16 cellular contexts compared by ENCODE assay signal in the genomic region with DNA sequence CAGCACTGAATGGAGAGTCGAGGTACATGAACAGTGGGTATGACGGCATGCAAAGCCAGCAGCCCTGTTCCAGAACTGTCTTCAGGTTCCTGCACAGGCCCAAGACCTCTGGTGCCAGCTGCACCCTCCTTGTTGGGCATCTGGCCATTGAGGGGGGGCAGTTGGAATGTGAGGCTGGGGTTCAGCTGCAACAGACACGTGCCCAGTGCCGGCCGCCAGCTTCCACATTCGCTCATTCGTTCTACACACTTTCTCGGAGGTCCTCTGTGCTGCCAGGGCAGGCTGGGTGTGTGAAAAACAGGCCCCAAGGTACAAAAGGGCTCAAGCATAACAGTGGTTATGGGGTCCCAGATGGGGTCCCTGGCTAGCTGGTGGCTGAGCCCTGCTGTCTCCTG. TPM values are rescaled to one million over a fixed set of nuclear protein-coding genes. Genes with fewer than 3 reads are reported as not detected.
DNase-seq lines count a peak whose midpoint lies in the region; ATAC-seq and TF ChIP-seq lines count a peak whose summit lies in the region.
"Had no signal": no experiment of that assay in that cellular context is flagged by ENCODE, and none has a peak within 500 bp of the region (broad histone marks: within the 10 kb centered on the region; RNA-seq: fewer than 3 reads in every experiment).

No MANE protein-coding gene starts in this region.

- 29 to 43% (median 35%) methylated on average over 8 of the region's 8 CpGs for WGBS in psoas muscle, 3 donors

- no peak overlapping the region for H3K27ac ChIP-seq in GM23338 (ENCODE audit: low read depth)
- no peak overlapping the region for H3K27ac ChIP-seq in psoas muscle
- H3K27ac ChIP-seq: BLaER1 treated with 17β-estradiol and CSF1 and Interleukin-3, amounts not matched to agents 10 nM and 100 nM had no signal

- intact Hi-C loops in psoas muscle (cut with DNase I) = no loop called here

- 0 out of 2 replicates have a peak overlapping the region, but pooled peaks have one; percentile 18 for H2AFZ ChIP-seq in GM23338

- DNase-seq in GM23338 (ENCODE audit: low spot score) = no peak
- DNase-seq in WTC11 (ENCODE audit: low spot score) = peak; percentile 5
- peak; percentile 31 for DNase-seq in left lobe of liver (ENCODE audit: low spot score)
- DNase-seq in osteocyte (ENCODE audit: extremely low spot score, unreplicated experiment) = peak; percentile 49
- no peak for DNase-seq in NCI-H1930 (lab: John Stamatoyannopoulos, UW)
- no peak for DNase-seq in activated T-cell treated with anti-CD3 and anti-CD28 coated beads, Interleukin-2, amount 50 U/mL, for 4 hours
- no peak for DNase-seq in psoas muscle
- DNase-seq in stimulated activated CD4-positive, alpha-beta T cell treated with anti-CD3 and anti-CD28 coated beads, Interleukin-4, amount 100 ng/mL, for 4 hours = no peak
- DNase-seq: GOT3, NCI-H1105 treated with DMSO at 0.1 percent for 48 hours, NCI-H1694 treated with DMSO at 0.1 percent for 48 hours, NCI-H524 treated with DMSO at 0.1 percent for 48 hours, RPMI8226, SHP77 treated with DMSO at 0.1 percent for 48 hours had no signal

- H3K4me3 ChIP-seq in GM23338 (no peak overlapping the region), psoas muscle (no peak overlapping the region)
- H3K4me3 ChIP-seq: BLaER1 treated with 17β-estradiol and CSF1 and Interleukin-3, amounts not matched to agents 10 nM and 100 nM had no signal

- no peaks in the 10 kb centered on the region for H4K20me1 ChIP-seq in GM23338 (replicated peaks; ENCODE audit: insufficient read depth)

- H3K4me1 Mint-ChIP-seq in GM23338 (0 out of 3 replicates have a peak, but pooled peaks cover 6% of the 10 kb centered on the region), WTC11 (no peaks in the 10 kb centered on the region), osteocyte (ENCODE audit: unreplicated experiment) (peaks cover 2% of the 10 kb centered on the region)
- no peaks in the 10 kb centered on the region for H3K4me1 Mint-ChIP-seq in activated T-cell treated with anti-CD3 and anti-CD28 coated beads, Interleukin-2, amount 50 U/mL, for 4 hours (ENCODE audit: low read depth)
- H3K4me1 Mint-ChIP-seq: CD8-positive, alpha-beta memory T cell had no signal

- H3K9me3 Mint-ChIP-seq in GM23338 (peaks cover 29% of the 10 kb centered on the region), WTC11 (peaks cover 28% of the 10 kb centered on the region), osteocyte (ENCODE audit: unreplicated experiment) (peaks cover 12% of the 10 kb centered on the region)
- H3K9me3 Mint-ChIP-seq in activated T-cell treated with anti-CD3 and anti-CD28 coated beads, Interleukin-2, amount 50 U/mL, for 4 hours = peaks cover 7% of the 10 kb centered on the region

- H3K4me3 Mint-ChIP-seq in GM23338 (no peak overlapping the region), WTC11 (no peak overlapping the region), osteocyte (ENCODE audit: unreplicated experiment) (no peak overlapping the region)
- H3K4me3 Mint-ChIP-seq in activated T-cell treated with anti-CD3 and anti-CD28 coated beads, Interleukin-2, amount 50 U/mL, for 4 hours = no peak overlapping the region
- H3K4me3 Mint-ChIP-seq: CD8-positive, alpha-beta memory T cell had no signal

- H3K4me1 ChIP-seq in GM23338 (ENCODE audit: insufficient read depth) = no peaks in the 10 kb centered on the region
- H3K4me1 ChIP-seq in psoas muscle = no peaks in the 10 kb centered on the region

- CTCF ChIA-PET in WTC11 (lab: Charles Lee) = interaction anchor here (1.0 kb wide), 1 partner anchor 24 kb away, joined by 6 read pairs; no protein-coding TSS in a partner anchor

- H3K36me3 ChIP-seq in GM23338 (ENCODE audit: insufficient read depth) (no peaks in the 10 kb centered on the region), psoas muscle (ENCODE audit: insufficient read depth in 1 of 2, low read depth in 1 of 2) (no peaks in the 10 kb centered on the region)
- H3K36me3 ChIP-seq: BLaER1 treated with 17β-estradiol and CSF1 and Interleukin-3, amounts not matched to agents 10 nM and 100 nM had no signal

- no peaks in the 10 kb centered on the region for H3K9me2 ChIP-seq in GM23338 (ENCODE audit: insufficient read depth)

- H3K36me3 Mint-ChIP-seq in GM23338 (ENCODE audit: low read depth) (no peaks in the 10 kb centered on the region), WTC11 (peaks cover 9% of the 10 kb centered on the region; the same call in 1 of the 2 replicates), osteocyte (ENCODE audit: unreplicated experiment) (no peaks in the 10 kb centered on the region)
- H3K36me3 Mint-ChIP-seq in activated T-cell treated with anti-CD3 and anti-CD28 coated beads, Interleukin-2, amount 50 U/mL, for 4 hours (ENCODE audit: insufficient read depth) = no peaks in the 10 kb centered on the region
- H3K36me3 Mint-ChIP-seq: CD8-positive, alpha-beta memory T cell had no signal

- no peaks in the 10 kb centered on the region for H3K79me2 ChIP-seq in GM23338 (replicated peaks; ENCODE audit: insufficient read depth)

- H3K27me3 ChIP-seq in GM23338 (ENCODE audit: insufficient read depth) (no peaks in the 10 kb centered on the region), psoas muscle (ENCODE audit: insufficient read depth in 3 of 3, low read length in 2 of 3) (peaks cover 0 to 39% (median 9%) of the 10 kb centered on the region in 3 donors)
- H3K27me3 ChIP-seq: BLaER1 treated with 17β-estradiol and CSF1 and Interleukin-3, amounts not matched to agents 10 nM and 100 nM had no signal

- H3F3A ChIP-seq in GM23338 (replicated peaks; ENCODE audit: low read depth) = no peaks in the 10 kb centered on the region

- peaks cover 4% of the 10 kb centered on the region for H3K27me3 Mint-ChIP-seq in GM23338 (ENCODE audit: insufficient read depth, low read depth, poor library complexity)
- H3K27me3 Mint-ChIP-seq in WTC11 (ENCODE audit: low read depth) = peaks cover 18% of the 10 kb centered on the region
- H3K27me3 Mint-ChIP-seq in osteocyte (ENCODE audit: unreplicated experiment) = peaks cover 9% of the 10 kb centered on the region
- H3K27me3 Mint-ChIP-seq in activated T-cell treated with anti-CD3 and anti-CD28 coated beads, Interleukin-2, amount 50 U/mL, for 4 hours (ENCODE audit: low read depth) = peaks cover 6% of the 10 kb centered on the region

- ATAC-seq in GM23338 = no peak
- no peak for ATAC-seq in WTC11
- ATAC-seq in left lobe of liver = no peak
- no peak for ATAC-seq in activated T-cell treated with anti-CD3 and anti-CD28 coated beads, Interleukin-2, amount 50 U/mL, for 4 hours
- ATAC-seq in psoas muscle = no peak

- peaks cover 2% of the 10 kb centered on the region for H3K9me3 ChIP-seq in psoas muscle

- POLR2A ChIA-PET in WTC11 (lab: Charles Lee) = interaction anchor here (1.3 kb wide), 1 partner anchor 10 kb away, joined by 4 read pairs; no protein-coding TSS in a partner anchor

- no peak for TF ChIP-seq CTCF in GM23338 (conservative IDR thresholded peaks at IDR 0.05; ENCODE audit: low read depth in 2 of 2)
- no peak for TF ChIP-seq CTCF in WTC11 (IDR thresholded peaks at IDR 0.05)
- no peak for TF ChIP-seq CTCF in osteocyte (IDR thresholded peaks at IDR 0.05)
- TF ChIP-seq CTCF in psoas muscle (IDR thresholded peaks at IDR 0.05) = no peak

- H3K27ac Mint-ChIP-seq in GM23338 = no peak overlapping the region
- no peak overlapping the region; the same call in 1 of the 2 replicates for H3K27ac Mint-ChIP-seq in WTC11
- no peak overlapping the region for H3K27ac Mint-ChIP-seq in osteocyte (ENCODE audit: unreplicated experiment)
- H3K27ac Mint-ChIP-seq: CD8-positive, alpha-beta memory T cell had no signal

- H3K4me2 ChIP-seq in GM23338 = no peak overlapping the region
- H3K4me2 ChIP-seq: BLaER1 treated with 17β-estradiol and CSF1 and Interleukin-3, amounts not matched to agents 10 nM and 100 nM had no signal

TF ChIP-seq in GM23338, 12 proteins besides CTCF, POLR2A, EP300 and RAD21:
- TF ChIP-seq POLR2AphosphoS5 (IDR thresholded peaks at IDR 0.05; ENCODE audit: low read depth) = no peak
- TF ChIP-seq EZH2 (IDR thresholded peaks at IDR 0.05; ENCODE audit: low read depth, unreplicated experiment) = no peak

TF ChIP-seq in WTC11, 78 proteins besides CTCF, POLR2A, EP300 and RAD21:
- no peak for TF ChIP-seq GTF2I (CRISPR knock-in tag; conservative IDR thresholded peaks at IDR 0.05)
- no peak for TF ChIP-seq HMGA2 (CRISPR knock-in tag; IDR thresholded peaks at IDR 0.05)

RNA-seq across cellular contexts. Expression of a gene that starts 37.9 kb away (rescaled TPM):
- 25.9 and 33.0 TPM in 2 replicates for total RNA-seq in GM23338 (2014; rRNA removed; shearing (Covaris generic))
- 31.2 and 37.4 TPM in 2 replicates for polyA plus RNA-seq in GM23338 (2016; fragmentation: Nextera tagmentation; extraction: Ambion mirVana)
- 27.7 to 29.8 TPM (median 28.3 TPM) in 3 replicates for total RNA-seq in WTC11 (2021)
- 13.7 TPM for total RNA-seq in left lobe of liver
- total RNA-seq in osteocyte = 11.0 and 14.4 TPM in 2 replicates
- 10 to 100 TPM; 69.0 to 94.9 (median 77.7) TPM for total RNA-seq in activated T-cell treated with anti-CD3 and anti-CD28 coated beads, Interleukin-2, amount 50 U/mL, for 4 hours
- total RNA-seq in psoas muscle = 1 to 10 TPM; 1.4 to 2.8 (median 1.9) TPM
- 1 to 10 TPM; 2.3 to 3.8 (median 3.1) TPM for polyA plus RNA-seq in psoas muscle

Comparison
In these comparisons a context has a peak if more than half of its experiments do, and no peak if none do; other contexts are left out.
1. DNase-seq: peak in WTC11 (single experiment), left lobe of liver (single experiment) and osteocyte (single experiment); none in GM23338 (single experiment), NCI-H1930 (0 of 2), activated T-cell treated with anti-CD3 and anti-CD28 coated beads, Interleukin-2, amount 50 U/mL, for 4 hours (single experiment), psoas muscle (0 of 2) and stimulated activated CD4-positive, alpha-beta T cell treated with anti-CD3 and anti-CD28 coated beads, Interleukin-4, amount 100 ng/mL, for 4 hours (0 of 2).